In the genomic region with DNA sequence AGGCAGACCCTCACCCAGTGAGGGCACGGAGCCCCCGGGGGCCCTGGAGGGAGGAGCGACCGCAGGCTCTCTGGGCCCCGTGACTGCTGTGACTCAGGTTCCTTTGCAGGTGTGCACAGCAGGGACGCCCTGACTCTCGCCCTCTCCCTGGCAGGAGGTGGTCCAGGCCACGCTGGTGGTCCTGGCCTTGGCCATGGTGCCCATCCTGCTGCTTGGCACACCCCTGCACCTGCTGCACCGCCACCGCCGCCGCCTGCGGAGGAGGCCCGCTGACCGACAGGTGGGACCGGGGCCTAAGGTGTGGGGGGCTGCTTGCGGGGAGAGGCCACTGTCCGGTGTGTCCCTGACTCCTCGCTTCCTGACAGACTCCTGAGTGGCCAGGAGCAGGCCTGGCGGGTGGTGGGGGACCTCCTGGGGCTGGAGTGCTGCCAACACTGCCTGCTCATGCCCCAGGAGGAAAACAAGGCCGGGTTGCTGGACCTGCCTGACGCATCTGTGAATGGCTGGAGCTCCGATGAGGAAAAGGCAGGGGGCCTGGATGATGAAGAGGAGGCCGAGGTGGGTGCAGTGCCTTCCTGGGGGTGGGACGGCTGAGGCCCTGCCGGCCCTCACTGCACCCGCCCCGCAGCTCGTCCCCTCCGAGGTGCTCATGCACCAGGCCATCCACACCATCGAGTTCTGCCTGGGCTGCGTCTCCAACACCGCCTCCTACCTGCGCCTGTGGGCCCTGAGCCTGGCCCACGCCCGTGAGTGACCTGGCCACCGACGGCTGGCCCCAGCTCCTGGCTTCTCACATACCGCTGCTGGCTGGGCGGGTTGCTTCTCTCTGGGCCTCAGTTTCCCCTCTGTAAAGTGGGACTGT, we compare ENCODE assay signal across 1 cellular context.
TF ChIP-seq lines count a peak whose summit lies in the region.

No MANE protein-coding gene starts in this region.

TF ChIP-seq in H1, 55 proteins besides CTCF, POLR2A, EP300 and RAD21:
- TF ChIP-seq SP2 (IDR thresholded peaks at IDR 0.05; ENCODE audit: low read length) (no peak), EZH2 (IDR thresholded peaks at IDR 0.05; ENCODE audit: low read depth, low read length, severe bottlenecking) (no peak), POLR2AphosphoS5 (IDR thresholded peaks at IDR 0.05; ENCODE audit: low read depth, low read length) (no peak)
